In genomic region chr5:148785223-148785622, GRCh38 we compare ENCODE assay signal across 11 cellular contexts.
"Had no signal": no experiment of that assay in that cellular context is flagged by ENCODE, and none has a peak within 500 bp of the region (broad histone marks: within the 10 kb centered on the region; RNA-seq: fewer than 3 reads in every experiment).

No MANE protein-coding gene starts in this region.

- ATAC-seq: GM23338, HCT116 had no signal

- H3K4me3 ChIP-seq: GM23248, GM23338, HAP-1 had no signal

- H2AFZ ChIP-seq: GM23248, GM23338 had no signal

- H3K9me3 ChIP-seq: HAP-1 had no signal

- FAIRE-seq: H1, H54 had no signal

- H3K9me3 Mint-ChIP-seq: GM23338, H9, HFFc6 had no signal

- H3K27ac Mint-ChIP-seq: GM23338, H9, HFFc6 had no signal

- H3K4me3 Mint-ChIP-seq: GM23338, H9, HFFc6 had no signal

- H3K4me1 ChIP-seq: HAP-1 had no signal

- H3K4me1 Mint-ChIP-seq: GM23338, H9 had no signal

- H3K4me2 ChIP-seq: GM23338 had no signal

- DNase-seq: GM23248, GOT3, H7, H9, HCEC 1CT, HFFc6 had no signal

- H3K27ac ChIP-seq: GM23248 had no signal

- H3K36me3 ChIP-seq: HAP-1 had no signal

- H3K9ac ChIP-seq: GM23248 had no signal
